Comparison of ENCODE assay signal across 35 cellular contexts in genomic region chr12:67211494-67211893, GRCh38. TPM values are rescaled to one million over a fixed set of nuclear protein-coding genes. Genes with fewer than 3 reads are reported as not detected.
DNase-seq lines count a peak whose midpoint lies in the region; ATAC-seq, FAIRE-seq and TF ChIP-seq lines count a peak whose summit lies in the region.
"Had no signal": no experiment of that assay in that cellular context is flagged by ENCODE, and none has a peak within 500 bp of the region (broad histone marks: within the 10 kb centered on the region; RNA-seq: fewer than 3 reads in every experiment).

No MANE protein-coding gene starts in this region.

- H2BK5ac ChIP-seq in H1 (ENCODE audit: low read depth, low read length) = no peak overlapping the region

- BruUV-seq in K562 (replicated peaks; lab: Mats Ljungman, UMichigan) = no TSS peak

- no peak overlapping the region for H4K8ac ChIP-seq in H1 (ENCODE audit: extremely low read depth, insufficient read depth, low read length)

- no peak overlapping the region for H4K91ac ChIP-seq in H1 (replicated peaks; ENCODE audit: insufficient read length, low read length)

- H3K79me1 ChIP-seq in H1 (ENCODE audit: low read depth, low read length) = no peaks in the 10 kb centered on the region

- no peak for DNase-seq in HEK293T (ENCODE audit: extremely low spot score)
- DNase-seq in K562 (ENCODE audit: extremely low read depth in 1 of 4, low spot score in 3 of 4) = no peak
- no peak for DNase-seq in H1 (ENCODE audit: low read depth in 1 of 2, low spot score in 2 of 2)
- no peak for DNase-seq in NCI-H1092 (lab: John Stamatoyannopoulos, UW)
- DNase-seq in stomach = no peak
- DNase-seq: 8988T; ACHN; AML-193; BE2C; C1 segment of cervical spinal cord; Caco-2; Calu3; CD4-positive, alpha-beta memory T cell; CD4-positive, alpha-beta T cell; CD4-positive, CD25-positive, alpha-beta regulatory T cell; CD8-positive, alpha-beta memory T cell; CD8-positive, alpha-beta T cell; COR-L47; DMS 273 treated with DMSO at 0.1 percent for 48 hours; DMS153; DMS53; DMS79; DMS79 treated with DMSO at 0.1 percent for 48 hours; DND-41; EL had no signal

- H3K9ac ChIP-seq in K562 (ENCODE audit: insufficient read depth in 1 of 2, low read depth in 2 of 2, low read length in 2 of 2) = no peak overlapping the region
- no peak overlapping the region for H3K9ac ChIP-seq in H1 (replicated peaks in 1 of 4; ENCODE audit: extremely low read depth in 1 of 4, low read depth in 3 of 4, low read length in 3 of 4)
- H3K9ac ChIP-seq in neural cell (ENCODE audit: low read length) = no peak overlapping the region
- H3K9ac ChIP-seq: BLaER1; BLaER1 treated with 17β-estradiol and CSF1 and Interleukin-3, amounts not matched to agents 10 nM and 100 nM had no signal

- POLR2A ChIA-PET in HEK293T (lab: Yijun Ruan, JAX) = no interaction called here
- POLR2A ChIA-PET in K562 (lab: Yijun Ruan, JAX) = no interaction called here
- POLR2A ChIA-PET in H1 (lab: Charles Lee; ENCODE audit: partially characterized antibody) = no interaction called here

- H3K14ac ChIP-seq in H1 (ENCODE audit: insufficient read length) = no peak overlapping the region

- WGBS in K562 (ENCODE audit: insufficient coverage, low coverage, missing lambda C conversion rate) = 0% methylated on average over 2 of the region's 2 CpGs
- WGBS in H1 (ENCODE audit: extremely low coverage in 1 of 2, insufficient coverage in 1 of 2, insufficient read length in 1 of 2, insufficient replicate concordance in 2 of 2, low coverage in 1 of 2, low lambda C conversion rate in 2 of 2, missing lambda C conversion rate in 1 of 2), 2 experiments = 89% methylated on average over 2 of the region's 2 CpGs; no CpG with 5 or more reads in 1 of the 2 experiments
- WGBS in stomach, 5 donors = 56 to 68% (median 66%) methylated on average over 2 of the region's 2 CpGs

- no peaks in the 10 kb centered on the region for H4K20me1 ChIP-seq in K562 (replicated peaks; ENCODE audit: control insufficient read depth, insufficient read depth, low read length)
- H4K20me1 ChIP-seq in H1 (replicated peaks in 1 of 2; ENCODE audit: control insufficient read depth in 1 of 2, insufficient read depth in 2 of 2, low read length in 2 of 2) = no peaks in the 10 kb centered on the region
- H4K20me1 ChIP-seq in neural cell (ENCODE audit: insufficient read depth) = no peaks in the 10 kb centered on the region
- H4K20me1 ChIP-seq: BLaER1; BLaER1 treated with 17β-estradiol and CSF1 and Interleukin-3, amounts not matched to agents 10 nM and 100 nM had no signal

- H3K36me3 ChIP-seq in K562 (ENCODE audit: control insufficient read depth, insufficient read depth, low read length) (no peaks in the 10 kb centered on the region), H1 (ENCODE audit: control insufficient read depth in 2 of 4, insufficient read depth in 4 of 4, low read length in 3 of 4) (no peaks in the 10 kb centered on the region), neural cell (ENCODE audit: insufficient read depth, low read length) (no peaks in the 10 kb centered on the region), stomach (no peaks in the 10 kb centered on the region)
- H3K36me3 ChIP-seq: BE2C; BLaER1; BLaER1 treated with 17β-estradiol and CSF1 and Interleukin-3, amounts not matched to agents 10 nM and 100 nM had no signal

- H2AFZ ChIP-seq in K562 (ENCODE audit: low read depth, low read length) (no peak overlapping the region), H1 (ENCODE audit: low read length) (0 out of 2 replicates have a peak overlapping the region, but pooled peaks have one; percentile 83), neural cell (ENCODE audit: low read depth, low read length) (no peak overlapping the region)

- no peak overlapping the region for H3K56ac ChIP-seq in H1 (replicated peaks; ENCODE audit: insufficient read length, low read depth, low read length)

- FAIRE-seq in K562 (lab: Jason Lieb, UNC) (no peak), H1 (lab: Jason Lieb, UNC) (no peak)
- FAIRE-seq: A204.1, A549, D721Med had no signal

- no peak overlapping the region for H2BK12ac ChIP-seq in H1 (ENCODE audit: low read depth, low read length)

- no peaks in the 10 kb centered on the region for H3F3A ChIP-seq in neural cell (ENCODE audit: insufficient read depth, low read length, poor library complexity, severe bottlenecking)

- H2BK15ac ChIP-seq in H1 (ENCODE audit: low read length) = no peak overlapping the region

- TF ChIP-seq EP300 in K562 (IDR thresholded peaks at IDR 0.05; ENCODE audit: low read length) = no peak
- TF ChIP-seq EP300 in H1 (IDR thresholded peaks at IDR 0.05; ENCODE audit: borderline replicate concordance in 1 of 2, low read depth in 2 of 2, low read length in 2 of 2) = no peak
- TF ChIP-seq EP300 in neural cell (conservative IDR thresholded peaks at IDR 0.05; ENCODE audit: poor library complexity, severe bottlenecking) = peak; percentile 78
- TF ChIP-seq EP300 in stomach (IDR thresholded peaks at IDR 0.05) = no peak

- no peak overlapping the region for H2AK5ac ChIP-seq in H1 (ENCODE audit: low read depth, low read length)

- no peak overlapping the region for H3K4ac ChIP-seq in H1 (replicated peaks; ENCODE audit: insufficient read length, low read depth, low read length)

- no peak for ATAC-seq in K562
- ATAC-seq in GM18909 (IDR thresholded peaks at IDR 0.05; ENCODE audit: poor library complexity, unreplicated experiment) = no peak
- no peak for ATAC-seq in GM18511 (IDR thresholded peaks at IDR 0.05; ENCODE audit: unreplicated experiment)
- ATAC-seq: A549; CD8-positive, alpha-beta T cell had no signal

- intact Hi-C loops in K562 (cut with micrococcal nuclease) = no loop called here
- intact Hi-C loops in stomach (cut with DNase I; ENCODE audit: low total_unique reads) = no loop called here

- no peak overlapping the region for H3K27ac ChIP-seq in K562 (ENCODE audit: extremely low read depth, low read depth, low read length)
- no peak overlapping the region for H3K27ac ChIP-seq in H1 (ENCODE audit: low read depth, low read length)
- H3K27ac ChIP-seq in neural cell (ENCODE audit: low read length) = no peak overlapping the region
- no peak overlapping the region for H3K27ac ChIP-seq in stomach
- H3K27ac ChIP-seq: 22Rv1; A549; BLaER1; BLaER1 treated with 17β-estradiol and CSF1 and Interleukin-3, amounts not matched to agents 10 nM and 100 nM; C4-2B had no signal

- no peaks in the 10 kb centered on the region for H3K9me2 ChIP-seq in neural cell (ENCODE audit: insufficient read depth, low read length)

- no peak for TF ChIP-seq CTCF in K562 (IDR thresholded peaks at IDR 0.05 in 2 of 3, conservative IDR thresholded peaks at IDR 0.05 in 1 of 3; ENCODE audit: insufficient read depth in 2 of 3, low read depth in 1 of 3, low read length in 3 of 3)
- TF ChIP-seq CTCF in H1 (IDR thresholded peaks at IDR 0.05; ENCODE audit: control extremely low read depth in 1 of 3, insufficient read depth in 1 of 3, low read depth in 1 of 3, low read length in 3 of 3) = no peak
- TF ChIP-seq CTCF in neural cell (IDR thresholded peaks at IDR 0.05; ENCODE audit: poor library complexity, severe bottlenecking) = peak; percentile 22
- no peak for TF ChIP-seq CTCF in stomach (IDR thresholded peaks at IDR 0.05)

- H3K27me3 ChIP-seq in K562 (ENCODE audit: control insufficient read depth in 2 of 2, insufficient read depth in 2 of 2, low read length in 2 of 2) (0 out of 5 replicates have a peak, but pooled peaks cover 0 to 4% of the 10 kb centered on the region in 2 experiments), H1 (replicated peaks in 1 of 4; ENCODE audit: control insufficient read depth in 3 of 4, extremely low read depth in 1 of 4, insufficient read depth in 3 of 4, low read length in 3 of 4) (no peaks in the 10 kb centered on the region), neural cell (ENCODE audit: insufficient read depth, low read depth, low read length) (no peaks in the 10 kb centered on the region), stomach (no peaks in the 10 kb centered on the region)
- H3K27me3 ChIP-seq: BE2C; BLaER1; BLaER1 treated with 17β-estradiol and CSF1 and Interleukin-3, amounts not matched to agents 10 nM and 100 nM had no signal

- in situ Hi-C loops in K562 (cut with MboI) = no loop called here

- TF ChIP-seq RAD21 in K562 (CRISPR knock-in tag; conservative IDR thresholded peaks at IDR 0.05 in 1 of 2, IDR thresholded peaks at IDR 0.05 in 1 of 2) (no peak), H1 (IDR thresholded peaks at IDR 0.05 in 1 of 2, conservative IDR thresholded peaks at IDR 0.05 in 1 of 2; ENCODE audit: low read depth in 2 of 2, low read length in 2 of 2) (no peak), neural cell (conservative IDR thresholded peaks at IDR 0.05) (no peak)

- H2BK20ac ChIP-seq in H1 (ENCODE audit: low read length) = no peak overlapping the region

- CTCF ChIA-PET in HEK293T (lab: Yijun Ruan, JAX) (no interaction called here), K562 (lab: Yijun Ruan, JAX; ENCODE audit: low intra/inter-chr PET ratio) (no interaction called here), H1 (lab: Charles Lee; ENCODE audit: partially characterized antibody) (no interaction called here)

- no peak for TF ChIP-seq POLR2A in K562 (conservative IDR thresholded peaks at IDR 0.05)
- TF ChIP-seq POLR2A in H1 (IDR thresholded peaks at IDR 0.05; ENCODE audit: control extremely low read depth in 1 of 2, low read depth in 2 of 2, low read length in 2 of 2) = no peak
- TF ChIP-seq POLR2A in stomach (IDR thresholded peaks at IDR 0.05) = no peak

- H3K79me2 ChIP-seq in K562 (ENCODE audit: control insufficient read depth, insufficient read depth, low read length) (no peaks in the 10 kb centered on the region), H1 (ENCODE audit: control insufficient read depth in 1 of 2, insufficient read depth in 2 of 2, low read length in 2 of 2) (no peaks in the 10 kb centered on the region), neural cell (replicated peaks; ENCODE audit: insufficient read depth, low read length) (no peaks in the 10 kb centered on the region)

- H3K4me1 ChIP-seq in K562 (replicated peaks in 1 of 2; ENCODE audit: control insufficient read depth in 2 of 2, insufficient read depth in 2 of 2, low read length in 2 of 2) (no peaks in the 10 kb centered on the region), H1 (replicated peaks in 1 of 4; ENCODE audit: control insufficient read depth in 3 of 4, insufficient read depth in 4 of 4, low read length in 3 of 4) (no peaks in the 10 kb centered on the region), stomach (no peaks in the 10 kb centered on the region)
- H3K4me1 ChIP-seq: A549; BE2C; BLaER1; BLaER1 treated with 17β-estradiol and CSF1 and Interleukin-3, amounts not matched to agents 10 nM and 100 nM; Caco-2 had no signal

- H3K9me1 ChIP-seq in K562 (ENCODE audit: control insufficient read depth, insufficient read depth, low read length) = no peaks in the 10 kb centered on the region

- no peak overlapping the region for H3K18ac ChIP-seq in H1 (ENCODE audit: extremely low read depth, low read length)

- H4K5ac ChIP-seq in H1 (ENCODE audit: insufficient read length, low read depth, low read length) = no peak overlapping the region

- H3K4me2 ChIP-seq in K562 (ENCODE audit: insufficient read depth, low read length) = no peak overlapping the region
- H3K4me2 ChIP-seq in H1 (ENCODE audit: insufficient read depth in 1 of 2, low read depth in 2 of 2, low read length in 2 of 2) = no peak overlapping the region
- no peak overlapping the region for H3K4me2 ChIP-seq in neural cell (ENCODE audit: low read length)
- H3K4me2 ChIP-seq: A549; BLaER1; BLaER1 treated with 17β-estradiol and CSF1 and Interleukin-3, amounts not matched to agents 10 nM and 100 nM had no signal

- H3K23ac ChIP-seq in H1 (ENCODE audit: insufficient read length) = no peak overlapping the region

- H2BK120ac ChIP-seq in H1 (replicated peaks; ENCODE audit: low read depth, low read length) = no peak overlapping the region

- H3K4me3 ChIP-seq in K562 (no peak overlapping the region), H1 (ENCODE audit: extremely low read depth in 1 of 4, insufficient read depth in 2 of 4, low read depth in 3 of 4, low read length in 4 of 4) (no peak overlapping the region), neural cell (ENCODE audit: low read length) (peak overlapping the region; percentile 16), stomach (no peak overlapping the region)
- H3K4me3 ChIP-seq: A549; BLaER1; BLaER1 treated with 17β-estradiol and CSF1 and Interleukin-3, amounts not matched to agents 10 nM and 100 nM had no signal

- no peaks in the 10 kb centered on the region for H3K23me2 ChIP-seq in H1 (ENCODE audit: low read depth, low read length)

- H3K9me3 ChIP-seq in K562 (replicated peaks; ENCODE audit: control insufficient read depth, insufficient read depth, low read depth, low read length) (no peaks in the 10 kb centered on the region; the same call in 1 of the 2 replicates), H1 (ENCODE audit: insufficient read depth in 2 of 2, low read depth in 1 of 2, low read length in 1 of 2) (no peaks in the 10 kb centered on the region), neural cell (ENCODE audit: low read length) (no peaks in the 10 kb centered on the region), stomach (no peaks in the 10 kb centered on the region)
- H3K9me3 ChIP-seq: A549; BE2C; BLaER1; BLaER1 treated with 17β-estradiol and CSF1 and Interleukin-3, amounts not matched to agents 10 nM and 100 nM; Caco-2 had no signal

RNA-seq across cellular contexts. Expression of gene CAND1, which starts 57.7 kb away (rescaled TPM):
- 52.0 and 222 TPM in 2 replicates for total RNA-seq in K562 (2011; cell fraction: chromatin; rRNA removed; ENCODE audit: low replicate concordance)
- 26.5 and 37.0 TPM in 2 replicates for total RNA-seq in K562 (2011; cell fraction: nucleolus; rRNA removed)
- 70.0 and 96.4 TPM in 2 replicates for total RNA-seq in K562 (2011; cell fraction: nucleoplasm; rRNA removed)
- 77.5 and 97.2 TPM in 2 replicates for total RNA-seq in K562 (2014; rRNA removed)
- total RNA-seq in K562 (2014; rRNA removed; fragmentation: Illumina TruSeq; extraction: Trizol) = 116 and 127 TPM in 2 replicates
- 72.7 and 80.0 TPM in 2 replicates for total RNA-seq in K562 (2015; rRNA removed; fragmentation: Illumina TruSeq; extraction: Trizol)
- total RNA-seq in K562 (2021) = 142 and 144 TPM in 2 replicates
- 134 and 167 TPM in 2 replicates for polyA plus RNA-seq in K562 (2011; rRNA removed)
- polyA plus RNA-seq in K562 (2011; cell fraction: cytosol; rRNA removed) = 20.3 and 40.9 TPM in 2 replicates
- polyA plus RNA-seq in K562 (2011; cell fraction: nucleus; rRNA removed) = 42.3 and 66.0 TPM in 2 replicates
- 47.5 and 49.5 TPM in 2 replicates for polyA plus RNA-seq in K562 (2012)
- polyA plus RNA-seq in K562 (2014; fragmentation: Illumina TruSeq; extraction: Trizol) = 50.1 and 51.3 TPM in 2 replicates
- 10 to 100 TPM; 24.0 to 32.3 TPM for polyA plus RNA-seq in K562 (2014; fragmentation: Nextera tagmentation; extraction: Ambion mirVana)
- polyA plus RNA-seq in K562 (2014; rRNA removed) = 40.7 and 43.5 TPM in 2 replicates
- polyA minus RNA-seq in K562 (2011; rRNA and poly(A)+ RNA removed) = 204 and 240 TPM in 2 replicates
- polyA minus RNA-seq in K562 (2011; cell fraction: cytosol; rRNA and poly(A)+ RNA removed) = 63.5 and 70.4 TPM in 2 replicates
- 53.9 and 102 TPM in 2 replicates for polyA minus RNA-seq in K562 (2011; cell fraction: nucleus; rRNA and poly(A)+ RNA removed)
- 271 and 277 TPM in 2 replicates for total RNA-seq in H1 (2021; fragmentation: NEBNext Ultra II Directional; extraction: Animal tissue kit (Norgen Biotek cat#: 25700))
- 21.6 and 39.4 TPM in 2 replicates for polyA plus RNA-seq in H1 (2011; rRNA removed)
- polyA plus RNA-seq in H1 (2011; cell fraction: cytosol; rRNA removed) = 54.0 TPM
- 24.7 TPM for polyA plus RNA-seq in H1 (2011; cell fraction: nucleus; rRNA removed)
- polyA plus RNA-seq in H1 (2012, experiment 1 of 2) = 65.5 to 113 TPM (median 88.4 TPM) in 4 replicates
- polyA plus RNA-seq in H1 (2012, experiment 2 of 2) = 6.5 TPM
- 83.0 TPM for polyA plus RNA-seq in H1 (2013, experiment 1 of 2)
- 80.5 TPM for polyA plus RNA-seq in H1 (2013, experiment 2 of 2)
- 119 and 236 TPM in 2 replicates for polyA minus RNA-seq in H1 (2011; rRNA and poly(A)+ RNA removed)
- 74.9 TPM for polyA minus RNA-seq in H1 (2011; cell fraction: cytosol; rRNA and poly(A)+ RNA removed)
- 114 TPM for polyA minus RNA-seq in H1 (2011; cell fraction: nucleus; rRNA and poly(A)+ RNA removed)
- polyA plus RNA-seq in neural cell = 132 and 137 TPM in 2 replicates
- polyA minus RNA-seq in neural cell = 322 and 349 TPM in 2 replicates
- 100 to 1,000 TPM in 2 of 5 donors, 10 to 100 TPM in 3; 29.2 to 175 (median 46.0) TPM for total RNA-seq in stomach
- 10 to 100 TPM; 11.6 to 16.6 (median 16.1) TPM for polyA plus RNA-seq in stomach
